Comparison of ENCODE assay signal across 8 cellular contexts in the genomic region with DNA sequence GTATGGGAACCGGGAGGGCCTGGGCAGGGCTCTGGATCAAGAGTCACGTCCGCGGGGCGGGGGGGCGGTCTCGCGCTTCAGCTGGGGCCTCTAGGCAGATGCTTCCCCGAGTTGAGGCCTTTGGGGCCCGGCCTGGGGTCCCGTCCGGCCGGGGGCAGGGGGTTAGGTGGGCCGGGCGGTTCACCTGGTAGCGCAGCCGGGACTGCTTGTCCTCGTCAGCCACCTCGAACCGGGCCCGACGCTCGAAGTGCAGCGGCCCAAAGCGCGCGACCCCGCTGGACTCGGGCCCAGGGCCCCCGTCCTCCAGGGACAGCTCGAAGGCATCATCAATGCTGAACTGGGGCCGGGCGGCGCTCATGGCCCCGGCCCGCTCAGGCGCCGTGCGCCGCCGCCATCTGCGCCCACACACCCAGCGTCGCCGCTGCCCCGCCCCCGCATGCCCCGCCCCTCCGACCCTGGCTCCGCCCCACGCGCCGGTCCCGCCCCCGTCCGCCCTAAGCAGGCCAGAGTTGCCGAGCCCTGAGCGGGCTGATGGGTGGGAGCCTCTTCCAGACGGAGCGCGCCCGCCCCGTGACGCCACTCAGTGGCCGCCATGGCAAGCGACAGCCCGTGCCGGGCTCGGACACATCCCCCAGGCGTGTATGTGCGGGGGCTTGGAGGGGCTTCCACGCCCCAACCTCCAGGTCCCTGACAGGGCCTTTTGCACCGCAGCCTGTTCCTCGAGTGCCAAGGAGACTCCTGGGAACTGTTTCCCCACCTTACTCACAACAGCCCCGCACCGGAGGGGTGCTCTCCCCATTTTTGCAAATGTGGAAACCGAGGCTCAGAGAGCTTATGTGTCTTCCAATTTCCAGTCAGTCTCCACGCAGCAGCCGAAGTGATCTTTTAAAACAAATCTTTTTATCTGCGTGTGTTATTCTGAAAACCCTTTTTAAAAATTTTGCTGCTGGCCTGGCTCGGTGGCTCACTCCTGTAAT. TPM values are rescaled to one million over a fixed set of nuclear protein-coding genes. Genes with fewer than 3 reads are reported as not detected.
DNase-seq lines count a peak whose midpoint lies in the region; ATAC-seq and TF ChIP-seq lines count a peak whose summit lies in the region.

A gene with protein sequence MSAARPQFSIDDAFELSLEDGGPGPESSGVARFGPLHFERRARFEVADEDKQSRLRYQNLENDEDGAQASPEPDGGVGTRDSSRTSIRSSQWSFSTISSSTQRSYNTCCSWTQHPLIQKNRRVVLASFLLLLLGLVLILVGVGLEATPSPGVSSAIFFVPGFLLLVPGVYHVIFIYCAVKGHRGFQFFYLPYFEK (minus strand): TSS at position 417 of the 977 bp plus-strand sequence. CDS start 59 bp downstream, at position 358.

- no peaks in the 10 kb centered on the region for H3K36me3 ChIP-seq in transverse colon

- WGBS in adipose tissue, 3 donors: 2% methylated on average over 60 to 81 of the region's 81 CpGs
- WGBS in transverse colon (ENCODE audit: low coverage in 1 of 2), 2 donors: 3% methylated on average over 29 of the region's 81 CpGs; no CpG with 5 or more reads in 1 of the 2 donors

- peak; percentile 68 for ATAC-seq in HG02588 (IDR thresholded peaks at IDR 0.05; ENCODE audit: unreplicated experiment)
- ATAC-seq in T-cell (replicated peaks in 1 of 4): peak; percentile 73 to 79 (median 78)

- H3K27me3 ChIP-seq in transverse colon: no peaks in the 10 kb centered on the region

- peak; percentile 88 for TF ChIP-seq POLR2A in transverse colon (IDR thresholded peaks at IDR 0.05)

- H3K27ac ChIP-seq in adipose tissue (ENCODE audit: low read depth, low read length) (peak within 1 kb of the TSS; percentile 60), transverse colon (peak within 1 kb of the TSS; percentile 86 to 90 (median 90))

- H3K9me3 Mint-ChIP-seq in T-cell: no peaks in the 10 kb centered on the region

- POLR2A ChIA-PET in T-cell (lab: Charles Lee): interaction anchor here (0.6 to 1.3 kb wide), 2 partner anchors 32 to 146 kb away, joined by 3 to 4 read pairs; no protein-coding TSS in a partner anchor

- peak within 1 kb of the TSS; percentile 89 to 93 for H3K27ac Mint-ChIP-seq in T-cell

- CTCF ChIA-PET in T-cell (lab: Charles Lee): interaction anchor here in 1 of 2 donors (0.7 to 1.5 kb wide), 3 partner anchors 32 to 85 kb away, joined by 4 to 10 read pairs (median 7); a partner anchor contains a TSS

- no peaks in the 10 kb centered on the region for H3K27me3 Mint-ChIP-seq in T-cell

- TF ChIP-seq CTCF in GM10266 (IDR thresholded peaks at IDR 0.05; ENCODE audit: control insufficient read depth, insufficient read depth, low read depth, missing control alignments) (peak; percentile 75), transverse colon (IDR thresholded peaks at IDR 0.05) (peak; percentile 24 to 61 (median 41))

- no peaks in the 10 kb centered on the region for H3K36me3 Mint-ChIP-seq in T-cell

- H3K4me1 ChIP-seq in transverse colon: peaks cover 18 to 35% (median 30%) of the 10 kb centered on the region in 4 donors

- intact Hi-C loops in cardiac septum (cut with DNase I): loop anchor here (1.0 to 2.0 kb wide), 4 partner anchors 38 to 78 kb away; a partner anchor contains a TSS
- intact Hi-C loops in transverse colon (cut with DNase I; ENCODE audit: low total_unique reads): no loop called here

- no peak for TF ChIP-seq EP300 in transverse colon (IDR thresholded peaks at IDR 0.05; ENCODE audit: low read depth)

- H3K4me3 ChIP-seq in transverse colon: peak within 1 kb of the TSS; percentile 53 to 82 (median 80)

- in situ Hi-C loops in transverse colon (cut with MboI; ENCODE audit: low pct_ligation_motif_present in 1 of 4, low pct_unique_long_range_greater_than_20kb in 1 of 4, low sequenced_read_pairs in 3 of 4): no loop called here

- peaks cover 32 to 43% (median 35%) of the 10 kb centered on the region in 3 donors for H3K4me1 Mint-ChIP-seq in T-cell

- H3K4me3 Mint-ChIP-seq in T-cell: peak within 1 kb of the TSS; percentile 83 to 88 (median 87)

- DNase-seq in GM10266 (ENCODE audit: extremely low spot score) (peak; percentile 98), NCI-H1105 (lab: John Stamatoyannopoulos, UW) (peak; percentile 83), T-cell (peak; percentile 81 to 93 (median 88)), cardiac septum (ENCODE audit: low spot score) (peak; percentile 98), pons (ENCODE audit: low spot score) (peak; percentile 89), transverse colon (peak; percentile 94)

- H3K9me3 ChIP-seq in transverse colon: no peaks in the 10 kb centered on the region

RNA-seq across cellular contexts. Expression of the gene that starts here (rescaled TPM):
- 100 to 1,000 TPM in 3 of 5 donors, 10 to 100 TPM in 2; 59.9 to 113 (median 106) TPM for total RNA-seq in T-cell
- 100 to 1,000 TPM in 2 of 3 donors, 10 to 100 TPM in 1; 42.6 to 117 (median 104) TPM for polyA plus RNA-seq in adipose tissue
- total RNA-seq in cardiac septum: 76.1 TPM
- 100 to 1,000 TPM; 107 to 347 (median 115) TPM for total RNA-seq in transverse colon

Comparison
In these comparisons a context has a peak if more than half of its experiments do, and no peak if none do; other contexts are left out.
1. Peak in every context shown above with its lines: DNase-seq, ATAC-seq, H3K4me3 ChIP-seq and H3K27ac ChIP-seq.